8 cellular contexts compared by ENCODE assay signal in genomic region chr21:41953249-41953830, GRCh38. TPM values are rescaled to one million over a fixed set of nuclear protein-coding genes. Genes with fewer than 3 reads are reported as not detected.
A peak's percentile ranks its signal among the peaks of the same experiment; 100 is the strongest.
DNase-seq lines count a peak whose midpoint lies in the region; ATAC-seq and TF ChIP-seq lines count a peak whose summit lies in the region.

No MANE protein-coding gene starts in this region.

- H3K4me1 ChIP-seq in adipocyte (ENCODE audit: control insufficient read depth, insufficient read depth, low read length) = peaks cover 55% of the 10 kb centered on the region
- H3K4me1 ChIP-seq in Karpas-422 (ENCODE audit: low read length) = no peaks in the 10 kb centered on the region

- H3K9ac ChIP-seq in adipocyte (ENCODE audit: low read length) (peak overlapping the region; percentile 94), Karpas-422 (ENCODE audit: low read length) (no peak overlapping the region)

- no peaks in the 10 kb centered on the region for H3K27me3 ChIP-seq in adipocyte (replicated peaks; ENCODE audit: control insufficient read depth, insufficient read depth, low read length)
- no peaks in the 10 kb centered on the region for H3K27me3 ChIP-seq in Karpas-422 (ENCODE audit: low read length)

- H3K9me3 Mint-ChIP-seq in immature natural killer cell = peaks cover 0 to 1% (median 0%) of the 10 kb centered on the region in 6 donors

- H3K27me3 Mint-ChIP-seq in immature natural killer cell (ENCODE audit: low read depth in 3 of 3) = peaks cover 4 to 8% (median 5%) of the 10 kb centered on the region in 3 donors

- H2AFZ ChIP-seq in Karpas-422 (ENCODE audit: low read length) = no peak overlapping the region

- DNase-seq in GM10266 (ENCODE audit: extremely low spot score) = peak; percentile 70
- DNase-seq in adipocyte (ENCODE audit: low read depth) = peak; percentile 56
- DNase-seq in immature natural killer cell = no peak
- no peak for DNase-seq in stimulated activated naive CD8-positive, alpha-beta T cell treated with anti-CD3 and anti-CD28 coated beads, Interleukin-15, Interleukin-2, amounts not matched to agents 100 U/mL and 50 U/mL, for 24 hours
- DNase-seq in Karpas-422 = no peak
- DNase-seq in activated CD4-positive, alpha-beta T cell treated with anti-CD3 and anti-CD28 coated beads, Interleukin-2, amount 50 U/mL, for 4 hours = no peak
- DNase-seq in SIG-M5 treated with dmso at 0.1 percent for 504 hours (lab: John Stamatoyannopoulos, UW; ENCODE audit: unreplicated experiment) = no peak

- no peak overlapping the region for H3K4me2 ChIP-seq in Karpas-422 (ENCODE audit: low read depth, low read length, poor library complexity, severe bottlenecking)

- H3K4me3 Mint-ChIP-seq in immature natural killer cell = peak overlapping the region; percentile 65 to 77 (median 70)

- peaks cover 0 to 4% (median 0%) of the 10 kb centered on the region in 3 donors for H3K36me3 Mint-ChIP-seq in immature natural killer cell

- no peak for TF ChIP-seq CTCF in GM10266 (IDR thresholded peaks at IDR 0.05; ENCODE audit: control insufficient read depth, insufficient read depth, low read depth, missing control alignments)

- peaks cover 15 to 16% of the 10 kb centered on the region in 2 donors for H3K4me1 Mint-ChIP-seq in immature natural killer cell

- no peaks in the 10 kb centered on the region for H3K79me2 ChIP-seq in Karpas-422 (ENCODE audit: low read length)

- no peaks in the 10 kb centered on the region for H3K9me2 ChIP-seq in Karpas-422 (replicated peaks; ENCODE audit: insufficient read depth, low read length)

- peak; percentile 18 for ATAC-seq in HG02610 (IDR thresholded peaks at IDR 0.05; ENCODE audit: unreplicated experiment)
- ATAC-seq in stimulated activated naive CD8-positive, alpha-beta T cell treated with anti-CD3 and anti-CD28 coated beads, Interleukin-15, Interleukin-2, amounts not matched to agents 100 U/mL and 50 U/mL, for 24 hours = peak; percentile 19

- no peak overlapping the region for H3K27ac Mint-ChIP-seq in immature natural killer cell

- H3K36me3 ChIP-seq in adipocyte (ENCODE audit: control insufficient read depth, insufficient read depth, low read length, severe bottlenecking) (peaks cover 5% of the 10 kb centered on the region), Karpas-422 (ENCODE audit: insufficient read depth, low read length) (no peaks in the 10 kb centered on the region)

- H3K4me3 ChIP-seq in adipocyte (ENCODE audit: low read length) = peak overlapping the region; percentile 95
- H3K4me3 ChIP-seq in Karpas-422 (ENCODE audit: low read length) = no peak overlapping the region

- H3K27ac ChIP-seq in Karpas-422 (ENCODE audit: low read length) = no peak overlapping the region

- H3K9me3 ChIP-seq in adipocyte (ENCODE audit: control insufficient read depth, low read length) = no peaks in the 10 kb centered on the region
- no peaks in the 10 kb centered on the region for H3K9me3 ChIP-seq in Karpas-422 (ENCODE audit: low read length)

- H4K20me1 ChIP-seq in Karpas-422 (ENCODE audit: insufficient read depth, low read depth, low read length) = peaks cover 3% of the 10 kb centered on the region; the same call in 1 of the 2 replicates

RNA-seq across cellular contexts. Expression of gene C2CD2, which starts 0.5 kb away (rescaled TPM):
- polyA plus RNA-seq in immature natural killer cell = 1 to 10 TPM in 2 of 3 donors, not detected in 1; 2.1 TPM
- total RNA-seq in Karpas-422 (2014; rRNA removed; shearing (Covaris generic); ENCODE audit: low replicate concordance) = 0.07 TPM in 1 of 2 replicates, not detected in the other

RNA-seq across cellular contexts. Expression of gene ZBTB21, which starts 56.8 kb away (rescaled TPM):
- polyA plus RNA-seq in immature natural killer cell = 1 to 10 TPM; 1.3 to 4.1 (median 2.2) TPM
- 1.2 and 2.8 TPM in 2 replicates for total RNA-seq in Karpas-422 (2014; rRNA removed; shearing (Covaris generic); ENCODE audit: low replicate concordance)

Comparison
In these comparisons a context has a peak if more than half of its experiments do, and no peak if none do; other contexts are left out.
1. DNase-seq: peak in GM10266 (single experiment) and adipocyte (single experiment); none in immature natural killer cell (0 of 3), stimulated activated naive CD8-positive, alpha-beta T cell treated with anti-CD3 and anti-CD28 coated beads, Interleukin-15, Interleukin-2, amounts not matched to agents 100 U/mL and 50 U/mL, for 24 hours (single experiment), Karpas-422 (single experiment), activated CD4-positive, alpha-beta T cell treated with anti-CD3 and anti-CD28 coated beads, Interleukin-2, amount 50 U/mL, for 4 hours (0 of 2) and SIG-M5 treated with dmso at 0.1 percent for 504 hours (single experiment).